ENCODE assay signal across 1 cellular context in the genomic region with DNA sequence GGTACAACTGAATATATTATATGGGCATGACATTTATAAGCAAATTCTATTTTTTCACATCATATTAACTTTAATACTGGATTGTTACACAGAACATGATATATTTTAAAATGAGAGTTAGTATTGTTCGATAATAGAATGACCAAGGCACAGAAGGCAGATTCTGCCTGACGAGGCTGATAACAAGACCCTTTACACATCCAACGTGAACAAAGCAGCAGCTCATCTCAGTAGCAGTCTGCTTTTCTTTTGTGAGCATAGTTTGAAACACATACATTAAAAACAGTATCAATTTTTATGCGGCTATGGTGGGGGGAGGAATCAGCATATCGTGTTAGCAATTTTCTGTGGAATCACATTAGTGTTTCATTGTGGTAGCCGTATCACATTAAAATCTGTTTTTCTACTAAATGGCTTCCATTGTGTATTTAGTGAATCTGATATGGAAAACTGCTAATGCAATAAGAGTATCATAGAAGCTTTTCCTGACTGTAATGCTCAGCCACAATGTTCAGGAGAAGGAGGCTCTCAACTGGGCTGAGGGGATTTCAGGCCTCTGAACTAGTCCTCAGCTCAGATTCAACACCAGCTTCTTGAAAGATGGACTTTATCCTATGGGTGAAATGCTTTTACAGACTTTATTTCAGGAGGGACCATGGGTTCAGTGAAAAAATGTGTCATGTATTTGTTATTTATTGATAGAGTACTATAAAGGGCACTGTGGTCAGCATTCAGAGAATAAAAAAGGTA.
TF ChIP-seq lines count a peak whose summit lies in the region.

No MANE protein-coding gene starts in this region.

TF ChIP-seq in IMR-90, 13 proteins besides CTCF, POLR2A, EP300 and RAD21:
- TF ChIP-seq MAFK (IDR thresholded peaks at IDR 0.05; ENCODE audit: low read depth, low read length) (no peak), MAZ (IDR thresholded peaks at IDR 0.05; ENCODE audit: borderline replicate concordance, low read depth, low read length) (no peak)
TF ChIP-seq in IMR-90: peak in this region for 0.
